20 cellular contexts compared by ENCODE assay signal in the genomic region with DNA sequence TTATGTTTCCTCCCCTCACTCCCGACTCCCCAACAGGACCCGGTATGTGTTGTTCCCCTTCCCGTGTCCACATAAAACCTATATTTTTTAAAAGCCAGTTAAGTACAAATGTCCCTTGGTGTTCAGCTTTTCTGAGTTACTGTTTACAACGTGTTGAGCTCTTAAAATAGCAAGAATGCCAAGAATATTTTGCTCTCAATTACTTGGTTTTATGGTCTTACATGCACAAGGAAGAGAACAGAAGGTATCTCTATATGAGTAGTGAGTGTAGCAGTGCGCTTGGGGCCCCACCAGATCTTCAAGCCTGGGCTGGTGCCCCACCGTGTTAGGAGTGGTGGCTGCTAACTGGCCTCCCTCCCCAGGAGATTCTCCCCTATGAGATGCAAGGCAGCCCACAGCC.
"Had no signal": no experiment of that assay in that cellular context is flagged by ENCODE, and none has a peak within 500 bp of the region (broad histone marks: within the 10 kb centered on the region; RNA-seq: fewer than 3 reads in every experiment).

No MANE protein-coding gene starts in this region.

- H3K4me1 ChIP-seq: colonic mucosa, right lobe of liver had no signal

- H3K9me3 ChIP-seq: colonic mucosa, gastrocnemius medialis, heart right ventricle, mucosa of descending colon, right lobe of liver, stomach, thoracic aorta, transverse colon had no signal

- H3K4me3 ChIP-seq: colonic mucosa, gastrocnemius medialis, heart right ventricle, lung, mucosa of descending colon, right lobe of liver, skin epidermis, stomach, thoracic aorta, transverse colon had no signal

- FAIRE-seq: kidney had no signal

- H3K27me3 ChIP-seq: colonic mucosa, gastrocnemius medialis, heart right ventricle, right lobe of liver, stomach, transverse colon had no signal

- H3K27ac ChIP-seq: colonic mucosa, gastrocnemius medialis, heart right ventricle, right lobe of liver, skin epidermis, stomach, thoracic aorta, transverse colon had no signal

- DNase-seq: cerebellar nuclear complex; colonic mucosa; effector CD4-positive, alpha-beta T cell; gastrocnemius medialis; heart right ventricle; kidney; left cardiac atrium; left ventricle myocardium superior; mucosa of descending colon; naive thymus-derived CD8-positive, alpha-beta T cell; posterior cingulate gyrus; right lobe of liver; stimulated activated CD4-positive, alpha-beta T cell treated with anti-CD3 and anti-CD28 coated beads, Interleukin-12 subunit alpha, Interleukin-12 subunit beta, amount 100 ng/mL, for 4 hours; stimulated activated naive CD4-positive, alpha-beta T cell; stomach; substantia nigra; transverse colon had no signal

- H3K36me3 ChIP-seq: colonic mucosa, gastrocnemius medialis, right lobe of liver, stomach, thoracic aorta, transverse colon had no signal

- ATAC-seq: gastrocnemius medialis; left cardiac atrium; left ventricle myocardium superior; mucosa of descending colon; naive thymus-derived CD8-positive, alpha-beta T cell; right lobe of liver had no signal
